ENCODE assay signal across 2 cellular contexts in genomic region chr16:88407042-88407420, GRCh38.
TF ChIP-seq lines count a peak whose summit lies in the region.

No MANE protein-coding gene starts in this region.

TF ChIP-seq in HepG2, 621 proteins besides CTCF, POLR2A, EP300 and RAD21:
- TF ChIP-seq, protein P1, sequence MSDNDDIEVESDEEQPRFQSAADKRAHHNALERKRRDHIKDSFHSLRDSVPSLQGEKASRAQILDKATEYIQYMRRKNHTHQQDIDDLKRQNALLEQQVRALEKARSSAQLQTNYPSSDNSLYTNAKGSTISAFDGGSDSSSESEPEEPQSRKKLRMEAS (IDR thresholded peaks at IDR 0.05) = no peak
- TF ChIP-seq, protein P2, sequence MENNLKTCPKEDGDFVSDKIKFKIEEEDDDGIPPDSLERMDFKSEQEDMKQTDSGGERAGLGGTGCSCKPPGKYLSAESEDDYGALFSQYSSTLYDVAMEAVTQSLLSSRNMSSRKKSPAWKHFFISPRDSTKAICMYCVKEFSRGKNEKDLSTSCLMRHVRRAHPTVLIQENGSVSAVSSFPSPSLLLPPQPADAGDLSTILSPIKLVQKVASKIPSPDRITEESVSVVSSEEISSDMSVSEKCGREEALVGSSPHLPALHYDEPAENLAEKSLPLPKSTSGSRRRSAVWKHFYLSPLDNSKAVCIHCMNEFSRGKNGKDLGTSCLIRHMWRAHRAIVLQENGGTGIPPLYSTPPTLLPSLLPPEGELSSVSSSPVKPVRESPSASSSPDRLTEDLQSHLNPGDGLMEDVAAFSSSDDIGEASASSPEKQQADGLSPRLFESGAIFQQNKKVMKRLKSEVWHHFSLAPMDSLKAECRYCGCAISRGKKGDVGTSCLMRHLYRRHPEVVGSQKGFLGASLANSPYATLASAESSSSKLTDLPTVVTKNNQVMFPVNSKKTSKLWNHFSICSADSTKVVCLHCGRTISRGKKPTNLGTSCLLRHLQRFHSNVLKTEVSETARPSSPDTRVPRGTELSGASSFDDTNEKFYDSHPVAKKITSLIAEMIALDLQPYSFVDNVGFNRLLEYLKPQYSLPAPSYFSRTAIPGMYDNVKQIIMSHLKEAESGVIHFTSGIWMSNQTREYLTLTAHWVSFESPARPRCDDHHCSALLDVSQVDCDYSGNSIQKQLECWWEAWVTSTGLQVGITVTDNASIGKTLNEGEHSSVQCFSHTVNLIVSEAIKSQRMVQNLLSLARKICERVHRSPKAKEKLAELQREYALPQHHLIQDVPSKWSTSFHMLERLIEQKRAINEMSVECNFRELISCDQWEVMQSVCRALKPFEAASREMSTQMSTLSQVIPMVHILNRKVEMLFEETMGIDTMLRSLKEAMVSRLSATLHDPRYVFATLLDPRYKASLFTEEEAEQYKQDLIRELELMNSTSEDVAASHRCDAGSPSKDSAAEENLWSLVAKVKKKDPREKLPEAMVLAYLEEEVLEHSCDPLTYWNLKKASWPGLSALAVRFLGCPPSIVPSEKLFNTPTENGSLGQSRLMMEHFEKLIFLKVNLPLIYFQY (CRISPR knock-in tag; IDR thresholded peaks at IDR 0.05; ENCODE audit: borderline replicate concordance) = no peak
- TF ChIP-seq, protein P3, sequence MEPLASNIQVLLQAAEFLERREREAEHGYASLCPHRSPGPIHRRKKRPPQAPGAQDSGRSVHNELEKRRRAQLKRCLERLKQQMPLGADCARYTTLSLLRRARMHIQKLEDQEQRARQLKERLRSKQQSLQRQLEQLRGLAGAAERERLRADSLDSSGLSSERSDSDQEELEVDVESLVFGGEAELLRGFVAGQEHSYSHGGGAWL (CRISPR knock-in tag; IDR thresholded peaks at IDR 0.05) = 0 out of 2 replicates have a peak, but pooled peaks have one; percentile 30
- TF ChIP-seq ZNF839 (CRISPR knock-in tag; IDR thresholded peaks at IDR 0.05; ENCODE audit: borderline replicate concordance) = no peak

TF ChIP-seq in WTC11, 78 proteins besides CTCF, POLR2A, EP300 and RAD21:
- TF ChIP-seq SOX15 (CRISPR knock-in tag; IDR thresholded peaks at IDR 0.05) (no peak), FOXP1 (CRISPR knock-in tag; IDR thresholded peaks at IDR 0.05; ENCODE audit: borderline replicate concordance) (no peak), JUN (CRISPR knock-in tag; IDR thresholded peaks at IDR 0.05) (no peak), SP1 (CRISPR knock-in tag; conservative IDR thresholded peaks at IDR 0.05) (no peak), CREB1 (CRISPR knock-in tag; IDR thresholded peaks at IDR 0.05) (no peak), KAT7 (CRISPR knock-in tag; IDR thresholded peaks at IDR 0.05; ENCODE audit: borderline replicate concordance) (no peak), ZBTB21 (CRISPR knock-in tag; IDR thresholded peaks at IDR 0.05; ENCODE audit: borderline replicate concordance) (no peak), JAZF1 (CRISPR knock-in tag; IDR thresholded peaks at IDR 0.05) (no peak), FOXK1 (CRISPR knock-in tag; IDR thresholded peaks at IDR 0.05) (no peak)
- TF ChIP-seq, protein P4, sequence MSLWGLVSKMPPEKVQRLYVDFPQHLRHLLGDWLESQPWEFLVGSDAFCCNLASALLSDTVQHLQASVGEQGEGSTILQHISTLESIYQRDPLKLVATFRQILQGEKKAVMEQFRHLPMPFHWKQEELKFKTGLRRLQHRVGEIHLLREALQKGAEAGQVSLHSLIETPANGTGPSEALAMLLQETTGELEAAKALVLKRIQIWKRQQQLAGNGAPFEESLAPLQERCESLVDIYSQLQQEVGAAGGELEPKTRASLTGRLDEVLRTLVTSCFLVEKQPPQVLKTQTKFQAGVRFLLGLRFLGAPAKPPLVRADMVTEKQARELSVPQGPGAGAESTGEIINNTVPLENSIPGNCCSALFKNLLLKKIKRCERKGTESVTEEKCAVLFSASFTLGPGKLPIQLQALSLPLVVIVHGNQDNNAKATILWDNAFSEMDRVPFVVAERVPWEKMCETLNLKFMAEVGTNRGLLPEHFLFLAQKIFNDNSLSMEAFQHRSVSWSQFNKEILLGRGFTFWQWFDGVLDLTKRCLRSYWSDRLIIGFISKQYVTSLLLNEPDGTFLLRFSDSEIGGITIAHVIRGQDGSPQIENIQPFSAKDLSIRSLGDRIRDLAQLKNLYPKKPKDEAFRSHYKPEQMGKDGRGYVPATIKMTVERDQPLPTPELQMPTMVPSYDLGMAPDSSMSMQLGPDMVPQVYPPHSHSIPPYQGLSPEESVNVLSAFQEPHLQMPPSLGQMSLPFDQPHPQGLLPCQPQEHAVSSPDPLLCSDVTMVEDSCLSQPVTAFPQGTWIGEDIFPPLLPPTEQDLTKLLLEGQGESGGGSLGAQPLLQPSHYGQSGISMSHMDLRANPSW (CRISPR knock-in tag; conservative IDR thresholded peaks at IDR 0.05; ENCODE audit: low read depth) = no peak
